25 cellular contexts compared by ENCODE assay signal in genomic region chr11:44361883-44362282, GRCh38. TPM values are rescaled to one million over a fixed set of nuclear protein-coding genes. Genes with fewer than 3 reads are reported as not detected.
"Had no signal": no experiment of that assay in that cellular context is flagged by ENCODE, and none has a peak within 500 bp of the region (broad histone marks: within the 10 kb centered on the region; RNA-seq: fewer than 3 reads in every experiment).

No MANE protein-coding gene starts in this region.

- H3K27ac Mint-ChIP-seq: activated B cell treated with CpG ODN at 0.5 μM for 24 hours; activated CD4-positive, alpha-beta T cell treated with anti-CD3 and anti-CD28 coated beads, Interleukin-2, amount 10 ng/mL, durations not matched to agents 24 days and 14 days; activated naive CD4-positive, alpha-beta T cell treated with anti-CD3 and anti-CD28 coated beads, Interleukin-2, amount 50 U/mL, for 24 hours; activated T-helper 17 cell treated with anti-CD3 and anti-CD28 coated beads, Interleukin-2, amount 50 U/mL, for 72 hours; dendritic cell treated with granulocyte-macrophage colony-stimulating factor and Interleukin-4, amounts not matched to agents 40 ng/mL and 50 ng/mL, for 4 days; effector memory CD8-positive, alpha-beta T cell; naive thymus-derived CD4-positive, alpha-beta T cell; T-helper 1 cell treated with Interleukin-12 subunit alpha and Interleukin-12 subunit beta and Interleukin-4 antibody, amounts not matched to agents 30 μg/mL and 1 μg/mL, for 36 hours had no signal

- H3K4me3 Mint-ChIP-seq: activated B cell treated with CpG ODN at 0.5 μM for 24 hours; activated CD4-positive, alpha-beta T cell treated with anti-CD3 and anti-CD28 coated beads, Interleukin-2, amount 10 ng/mL, durations not matched to agents 24 days and 14 days; activated naive CD4-positive, alpha-beta T cell treated with anti-CD3 and anti-CD28 coated beads, Interleukin-2, amount 50 U/mL, for 24 hours; activated T-helper 17 cell treated with anti-CD3 and anti-CD28 coated beads, Interleukin-2, amount 50 U/mL, for 72 hours; central memory CD8-positive, alpha-beta T cell; dendritic cell treated with granulocyte-macrophage colony-stimulating factor and Interleukin-4, amounts not matched to agents 40 ng/mL and 50 ng/mL, for 4 days; effector memory CD8-positive, alpha-beta T cell; naive thymus-derived CD4-positive, alpha-beta T cell; T-helper 1 cell treated with Interleukin-12 subunit alpha and Interleukin-12 subunit beta and Interleukin-4 antibody, amounts not matched to agents 30 μg/mL and 1 μg/mL, for 36 hours had no signal

- H3K4me3 ChIP-seq: body of pancreas, lung, psoas muscle, right lobe of liver, upper lobe of left lung had no signal

- H3K27me3 Mint-ChIP-seq: activated CD4-positive, alpha-beta T cell treated with anti-CD3 and anti-CD28 coated beads, Interleukin-2, amount 10 ng/mL, durations not matched to agents 24 days and 14 days had no signal

- H3K27ac ChIP-seq: body of pancreas, epithelial cell of prostate, psoas muscle, right lobe of liver, upper lobe of left lung had no signal

- H3K4me1 Mint-ChIP-seq: activated B cell treated with CpG ODN at 0.5 μM for 24 hours; activated CD4-positive, alpha-beta T cell treated with anti-CD3 and anti-CD28 coated beads, Interleukin-2, amount 10 ng/mL, durations not matched to agents 24 days and 14 days; activated naive CD4-positive, alpha-beta T cell treated with anti-CD3 and anti-CD28 coated beads, Interleukin-2, amount 50 U/mL, for 24 hours; activated T-helper 17 cell treated with anti-CD3 and anti-CD28 coated beads, Interleukin-2, amount 50 U/mL, for 72 hours; central memory CD8-positive, alpha-beta T cell; naive thymus-derived CD4-positive, alpha-beta T cell had no signal

- H3K36me3 Mint-ChIP-seq: activated naive CD4-positive, alpha-beta T cell treated with anti-CD3 and anti-CD28 coated beads, Interleukin-2, amount 50 U/mL, for 24 hours had no signal

- H3K4me1 ChIP-seq: body of pancreas, psoas muscle, right lobe of liver, upper lobe of left lung had no signal

- H3K9me3 ChIP-seq: body of pancreas, psoas muscle, right lobe of liver had no signal

- ATAC-seq: activated T-helper 17 cell treated with anti-CD3 and anti-CD28 coated beads, Interleukin-2, amount 50 U/mL, for 72 hours; body of pancreas; effector memory CD8-positive, alpha-beta T cell; left colon; naive thymus-derived CD4-positive, alpha-beta T cell; psoas muscle; right lobe of liver had no signal

- DNase-seq: activated B cell treated with CpG ODN at 0.5 μM for 24 hours; activated CD4-positive, alpha-beta T cell treated with anti-CD3 and anti-CD28 coated beads, Interleukin-2, amount 10 ng/mL, durations not matched to agents 24 days and 14 days; activated T-cell treated with anti-CD3 and anti-CD28 coated beads for 4 hours; amniotic stem cell; body of pancreas; effector memory CD8-positive, alpha-beta T cell; glutamatergic neuron; left colon; naive thymus-derived CD4-positive, alpha-beta T cell; nucleus accumbens; psoas muscle; right lobe of liver; stimulated activated CD4-positive, alpha-beta T cell treated with anti-CD3 and anti-CD28 coated beads, Interleukin-12 subunit alpha, Interleukin-12 subunit beta, amount 100 ng/mL, for 4 hours; stimulated activated naive CD4-positive, alpha-beta T cell; substantia nigra had no signal

- H3K27me3 ChIP-seq: body of pancreas, right lobe of liver, upper lobe of left lung had no signal

- H3K9me3 Mint-ChIP-seq: activated CD4-positive, alpha-beta T cell treated with anti-CD3 and anti-CD28 coated beads, Interleukin-2, amount 10 ng/mL, durations not matched to agents 24 days and 14 days; activated naive CD4-positive, alpha-beta T cell treated with anti-CD3 and anti-CD28 coated beads, Interleukin-2, amount 50 U/mL, for 24 hours; activated T-helper 17 cell treated with anti-CD3 and anti-CD28 coated beads, Interleukin-2, amount 50 U/mL, for 72 hours; central memory CD8-positive, alpha-beta T cell; dendritic cell treated with granulocyte-macrophage colony-stimulating factor and Interleukin-4, amounts not matched to agents 40 ng/mL and 50 ng/mL, for 4 days; effector memory CD8-positive, alpha-beta T cell; T-helper 1 cell treated with Interleukin-12 subunit alpha and Interleukin-12 subunit beta and Interleukin-4 antibody, amounts not matched to agents 30 μg/mL and 1 μg/mL, for 36 hours had no signal

- H3K36me3 ChIP-seq: right lobe of liver, upper lobe of left lung had no signal

RNA-seq across cellular contexts. Expression of gene ALX4, which starts 51.9 kb away (rescaled TPM):
- total RNA-seq: activated B cell treated with CpG ODN at 0.5 μM for 24 hours; activated CD4-positive, alpha-beta T cell treated with anti-CD3 and anti-CD28 coated beads, Interleukin-2, amount 10 ng/mL, durations not matched to agents 24 days and 14 days; activated CD8-positive, alpha-beta memory T cell treated with anti-CD3 and anti-CD28 coated beads for 36 hours; activated T-helper 17 cell treated with anti-CD3 and anti-CD28 coated beads, Interleukin-2, amount 50 U/mL, for 72 hours; body of pancreas; left colon; mononuclear cell; naive thymus-derived CD4-positive, alpha-beta T cell; right lobe of liver; upper lobe of left lung had no signal
